In the genomic region with DNA sequence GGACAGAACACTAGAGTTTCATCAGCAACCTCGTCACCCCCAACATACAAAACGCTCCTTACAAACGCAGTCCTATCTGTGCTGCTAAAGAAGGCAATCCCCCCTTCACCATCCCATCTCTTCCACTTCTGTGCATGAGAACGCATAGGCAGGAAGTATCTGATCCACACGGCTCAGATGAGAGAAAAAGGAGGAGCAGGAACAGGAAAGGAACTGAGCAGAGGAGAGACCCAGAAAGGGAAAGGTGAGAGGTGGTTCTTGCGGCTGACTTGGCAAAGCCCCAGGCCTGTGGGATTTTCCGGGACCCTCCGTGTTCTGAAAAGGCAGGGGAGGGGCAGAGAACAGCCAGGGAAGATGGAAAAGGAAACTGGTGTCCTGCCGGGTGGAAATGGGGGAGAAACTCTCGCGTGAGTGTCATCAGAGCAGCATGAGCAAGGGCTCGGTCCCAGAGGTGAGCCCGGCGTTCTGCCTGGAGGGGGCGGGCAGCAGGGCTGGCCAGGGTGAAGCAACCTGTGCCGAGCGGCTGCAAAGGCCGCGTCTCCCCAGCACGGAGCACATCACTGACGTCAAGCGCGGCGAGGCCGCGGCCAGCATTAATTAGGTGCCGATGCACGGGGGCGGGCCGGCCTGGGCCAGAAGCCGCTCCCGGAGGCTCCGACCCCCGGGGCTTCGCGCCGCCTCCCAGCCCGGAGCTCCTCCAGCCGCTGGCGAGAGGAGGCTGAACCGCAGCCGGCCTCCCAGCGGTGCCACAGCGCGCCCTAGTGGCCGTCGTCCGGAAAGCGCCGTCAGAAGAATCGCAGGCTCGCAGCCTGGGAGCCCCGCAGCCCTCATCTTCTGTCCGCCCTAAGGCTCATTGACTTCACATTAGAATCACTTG, we compare ENCODE assay signal across 8 cellular contexts. TPM values are rescaled to one million over a fixed set of nuclear protein-coding genes. Genes with fewer than 3 reads are reported as not detected.
DNase-seq lines count a peak whose midpoint lies in the region; TF ChIP-seq lines count a peak whose summit lies in the region.

No MANE protein-coding gene starts in this region.

- H2AFZ ChIP-seq in GM23248 (peak overlapping the region; percentile 69), Karpas-422 (ENCODE audit: low read length) (peak overlapping the region; percentile 80; the same call in 1 of the 2 replicates), neural progenitor cell (replicated peaks) (no peak overlapping the region)

- H3K27me3 ChIP-seq in GM23248 (replicated peaks; ENCODE audit: insufficient read depth) (peaks cover 47% of the 10 kb centered on the region), Karpas-422 (ENCODE audit: low read length) (no peaks in the 10 kb centered on the region; the same call in 1 of the 2 replicates), neural progenitor cell (peaks cover 21% of the 10 kb centered on the region), stomach (peaks cover 0 to 15% (median 7%) of the 10 kb centered on the region in 3 donors)

- no peaks in the 10 kb centered on the region; the same call in none of the 2 replicates for H3K4me1 ChIP-seq in GM23248 (ENCODE audit: insufficient read depth)
- peaks cover 6% of the 10 kb centered on the region for H3K4me1 ChIP-seq in Karpas-422 (ENCODE audit: low read length)
- H3K4me1 ChIP-seq in neural progenitor cell = peaks cover 23% of the 10 kb centered on the region
- H3K4me1 ChIP-seq in stomach = peaks cover 12 to 58% (median 44%) of the 10 kb centered on the region in 4 donors

- peak; percentile 75 for DNase-seq in EH (ENCODE audit: low read depth)
- DNase-seq in GM23248 = peak; percentile 88
- DNase-seq in Karpas-422 = peak; percentile 95
- peak; percentile 89 for DNase-seq in RPMI7951 (ENCODE audit: low read depth)
- peak; percentile 74 for DNase-seq in activated effector memory CD4-positive, alpha-beta T cell treated with Interleukin-2 at 50 U/mL for 16 hours
- DNase-seq in fibroblast of villous mesenchyme (ENCODE audit: low read depth) = peak; percentile 88
- peak; percentile 95 for DNase-seq in neural progenitor cell (ENCODE audit: low spot score)
- DNase-seq in stomach = peak; percentile 86

- H3K27me3 Mint-ChIP-seq in neural progenitor cell (ENCODE audit: insufficient read depth, low read depth) = peaks cover 54% of the 10 kb centered on the region

- peak overlapping the region; percentile 70 for H3K4me3 ChIP-seq in GM23248
- H3K4me3 ChIP-seq in Karpas-422 (ENCODE audit: low read length) = peak overlapping the region; percentile 62
- H3K4me3 ChIP-seq in fibroblast of villous mesenchyme (ENCODE audit: low read depth, low read length) = peak overlapping the region; percentile 50
- peak overlapping the region; percentile 38 for H3K4me3 ChIP-seq in neural progenitor cell
- H3K4me3 ChIP-seq in stomach = peak overlapping the region; percentile 49 to 52 (median 50)

- no peak overlapping the region for H3K27ac ChIP-seq in GM23248
- no peak overlapping the region for H3K27ac ChIP-seq in Karpas-422 (ENCODE audit: low read length)
- H3K27ac ChIP-seq in neural progenitor cell = no peak overlapping the region
- peak overlapping the region in 4 of 5 donors; percentile 54 to 80 (median 68) for H3K27ac ChIP-seq in stomach

- H3K79me2 ChIP-seq in GM23248 (ENCODE audit: insufficient read depth) = no peaks in the 10 kb centered on the region
- no peaks in the 10 kb centered on the region for H3K79me2 ChIP-seq in Karpas-422 (ENCODE audit: low read length)
- H3K79me2 ChIP-seq in neural progenitor cell (ENCODE audit: low read depth) = no peaks in the 10 kb centered on the region

- in situ Hi-C loops in GM23248 (cut with MboI) = loop anchor here (5.0 to 10.0 kb wide), 2 partner anchors 528 to 641 kb away; no protein-coding TSS in a partner anchor

- peaks cover 3% of the 10 kb centered on the region for H3K36me3 Mint-ChIP-seq in neural progenitor cell

- TF ChIP-seq CTCF in fibroblast of villous mesenchyme (IDR thresholded peaks at IDR 0.05; ENCODE audit: insufficient read depth, low read depth, low read length) = peak; percentile 84
- TF ChIP-seq CTCF in neural progenitor cell (IDR thresholded peaks at IDR 0.05) = peak; percentile 90
- peak in 5 of 7 experiments; percentile 83 to 93 (median 88) for TF ChIP-seq CTCF in stomach (IDR thresholded peaks at IDR 0.05)

- H3K9me3 ChIP-seq in GM23248 (ENCODE audit: low read depth) = no peaks in the 10 kb centered on the region
- H3K9me3 ChIP-seq in Karpas-422 (ENCODE audit: low read length) = peaks cover 5% of the 10 kb centered on the region; the same call in 1 of the 2 replicates
- peaks cover 7% of the 10 kb centered on the region for H3K9me3 ChIP-seq in neural progenitor cell (ENCODE audit: low read depth)
- peaks cover 0 to 14% (median 11%) of the 10 kb centered on the region in 4 donors for H3K9me3 ChIP-seq in stomach

- H3K9me2 ChIP-seq in GM23248 (ENCODE audit: insufficient read depth) = no peaks in the 10 kb centered on the region
- no peaks in the 10 kb centered on the region for H3K9me2 ChIP-seq in Karpas-422 (replicated peaks; ENCODE audit: insufficient read depth, low read length)

- TF ChIP-seq EP300 in stomach (IDR thresholded peaks at IDR 0.05) = peak; percentile 54

- H3K4me2 ChIP-seq in GM23248 (ENCODE audit: unreplicated experiment) (peak overlapping the region; percentile 72), Karpas-422 (ENCODE audit: low read depth, low read length, poor library complexity, severe bottlenecking) (peak overlapping the region; percentile 84), neural progenitor cell (peak overlapping the region; percentile 72)

- no peaks in the 10 kb centered on the region for H3K36me3 ChIP-seq in GM23248 (ENCODE audit: low read depth)
- no peaks in the 10 kb centered on the region for H3K36me3 ChIP-seq in Karpas-422 (ENCODE audit: insufficient read depth, low read length)
- no peaks in the 10 kb centered on the region for H3K36me3 ChIP-seq in neural progenitor cell
- no peaks in the 10 kb centered on the region for H3K36me3 ChIP-seq in stomach

- 2 to 4% methylated on average over 42 to 47 of the region's 54 CpGs for WGBS in GM23248 (ENCODE audit: low coverage in 1 of 2, low lambda C conversion rate in 2 of 2, missing lambda C conversion rate in 2 of 2), 2 experiments
- WGBS in stomach, 5 donors = 2 to 5% (median 3%) methylated on average over 17 to 54 of the region's 54 CpGs

- peak overlapping the region; percentile 76 for H3K9ac ChIP-seq in GM23248
- peak overlapping the region; percentile 55 for H3K9ac ChIP-seq in Karpas-422 (ENCODE audit: low read length)
- no peak overlapping the region for H3K9ac ChIP-seq in neural progenitor cell

- intact Hi-C loops in stomach (cut with DNase I; ENCODE audit: low total_unique reads) = loop anchor here (5.0 kb wide), 1 partner anchor 538 kb away; no protein-coding TSS in a partner anchor

- H3K4me1 Mint-ChIP-seq in neural progenitor cell = peaks cover 30% of the 10 kb centered on the region

- no peaks in the 10 kb centered on the region for H4K20me1 ChIP-seq in GM23248 (ENCODE audit: insufficient read depth)
- no peaks in the 10 kb centered on the region for H4K20me1 ChIP-seq in Karpas-422 (ENCODE audit: insufficient read depth, low read depth, low read length)
- H4K20me1 ChIP-seq in neural progenitor cell (ENCODE audit: low read depth) = no peaks in the 10 kb centered on the region

- peak overlapping the region; percentile 68 for H3K4me3 Mint-ChIP-seq in neural progenitor cell

- H3F3A ChIP-seq in GM23248 (ENCODE audit: insufficient read depth) (peaks cover 10% of the 10 kb centered on the region; the same call in 1 of the 2 replicates), neural progenitor cell (ENCODE audit: low read depth) (peaks cover 26% of the 10 kb centered on the region)

- peaks cover 17% of the 10 kb centered on the region for H3K9me3 Mint-ChIP-seq in neural progenitor cell

- H3K27ac Mint-ChIP-seq in neural progenitor cell = peak overlapping the region; percentile 27

- no peak for TF ChIP-seq POLR2A in stomach (IDR thresholded peaks at IDR 0.05)

RNA-seq across cellular contexts. Expression of a gene that starts 35.8 kb away (rescaled TPM):
- not detected in 2 replicates for total RNA-seq in GM23248 (2014; rRNA removed; shearing (Covaris generic))
- polyA plus RNA-seq in GM23248 (2016; fragmentation: Nextera tagmentation; extraction: Ambion mirVana) (not detected in 2 replicates), stomach (not detected)
- total RNA-seq in Karpas-422 (2014; rRNA removed; shearing (Covaris generic); ENCODE audit: low replicate concordance) = not detected in 2 replicates
- total RNA-seq in RPMI7951 (2014; rRNA removed; shearing (Covaris generic)) = 0.10 TPM in 1 of 2 replicates, not detected in the other
- total RNA-seq in fibroblast of villous mesenchyme (not detected in 2 replicates), neural progenitor cell (ENCODE audit: low replicate concordance) (not detected in 2 replicates), stomach (not detected)

RNA-seq across cellular contexts. Expression of a gene that starts 54.2 kb away (rescaled TPM):
- total RNA-seq in GM23248 (2014; rRNA removed; shearing (Covaris generic)) = 16.4 and 24.2 TPM in 2 replicates
- polyA plus RNA-seq in GM23248 (2016; fragmentation: Nextera tagmentation; extraction: Ambion mirVana) (20.9 and 21.2 TPM in 2 replicates), stomach (1 to 10 TPM in 2 of 3 donors, under 1 TPM in 1; 0.03 to 1.7 (median 1.1) TPM)
- not detected in 2 replicates for total RNA-seq in Karpas-422 (2014; rRNA removed; shearing (Covaris generic); ENCODE audit: low replicate concordance)
- 93.4 and 95.0 TPM in 2 replicates for total RNA-seq in RPMI7951 (2014; rRNA removed; shearing (Covaris generic))
- total RNA-seq in fibroblast of villous mesenchyme (0.43 and 3.9 TPM in 2 replicates), neural progenitor cell (ENCODE audit: low replicate concordance) (not detected in 2 replicates), stomach (under 1 TPM in 2 of 5 donors, not detected in 3; 0.37 to 0.43 TPM)

Comparison
In these comparisons a context has a peak if more than half of its experiments do, and no peak if none do; other contexts are left out.
1. H3K27ac ChIP-seq: peak in stomach (4 of 5); none in GM23248 (single experiment), Karpas-422 (single experiment) and neural progenitor cell (single experiment).
2. Peak in every context shown above with its lines, with median percentiles within 50 percentile points of each other: DNase-seq, H3K4me2 ChIP-seq, H3K4me3 ChIP-seq and CTCF ChIP-seq.